25 cellular contexts compared by ENCODE assay signal in the genomic region with DNA sequence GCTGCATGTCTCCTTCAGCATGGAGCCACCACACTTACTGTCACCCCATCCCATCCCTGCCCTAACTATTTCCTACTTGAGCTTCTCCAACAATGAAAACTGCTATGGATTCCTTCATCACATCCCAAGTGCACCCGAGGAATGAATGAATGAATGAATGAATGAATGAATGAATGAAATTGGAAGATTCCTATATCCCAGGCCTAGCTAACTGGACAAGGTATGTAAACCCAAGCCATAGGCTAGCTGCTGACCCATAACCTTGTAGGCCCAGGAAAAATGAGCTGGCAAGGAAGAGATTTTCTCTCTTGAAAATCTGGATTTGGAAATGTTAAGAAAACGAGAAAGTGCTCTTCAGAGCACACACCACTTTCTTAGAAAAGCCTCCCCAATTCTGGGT.
"Had no signal": no experiment of that assay in that cellular context is flagged by ENCODE, and none has a peak within 500 bp of the region (broad histone marks: within the 10 kb centered on the region; RNA-seq: fewer than 3 reads in every experiment).

No MANE protein-coding gene starts in this region.

- H3K4me3 ChIP-seq: coronary artery, esophagus muscularis mucosa, gastrocnemius medialis, heart right ventricle, left ventricle myocardium inferior, lower lobe of right lung, spleen, thoracic aorta had no signal

- H3K4me1 ChIP-seq: gastrocnemius medialis, heart right ventricle, left ventricle myocardium inferior, lower lobe of right lung, spleen had no signal

- H3K27me3 ChIP-seq: esophagus muscularis mucosa, gastrocnemius medialis had no signal

- ATAC-seq: gastrocnemius medialis, heart right ventricle, lower lobe of right lung, sciatic nerve had no signal

- H3K36me3 ChIP-seq: esophagus muscularis mucosa, gastrocnemius medialis, heart right ventricle, left ventricle myocardium inferior, lower lobe of right lung, neutrophil, spleen, thoracic aorta had no signal

- H3K4me3 Mint-ChIP-seq: memory B cell; naive B cell; nephron; stimulated activated memory B cell treated with anti-CD40 and anti-IgM and Interleukin-4, amounts not matched to agents 10 μg/mL and 1 μg/mL and 100 μg/mL, for 72 hours; stimulated activated naive CD8-positive, alpha-beta T cell treated with anti-CD3 and anti-CD28 coated beads, Interleukin-15, Interleukin-2, amounts not matched to agents 100 ng/mL and 50 ng/mL, for 24 hours had no signal

- H3K4me1 Mint-ChIP-seq: memory B cell; naive B cell; stimulated activated memory B cell treated with anti-CD40 and anti-IgM and Interleukin-4, amounts not matched to agents 10 μg/mL and 1 μg/mL and 100 μg/mL, for 72 hours had no signal

- FAIRE-seq: urothelium cell line had no signal

- DNase-seq: effector CD8-positive, alpha-beta T cell; gastrocnemius medialis; heart right ventricle; hypothalamus; islet precursor cell; left ventricle myocardium inferior; lower lobe of right lung; midbrain; naive B cell; stimulated activated CD4-positive, alpha-beta T cell treated with anti-CD3 and anti-CD28 coated beads, Interleukin-15, amount 100 ng/mL, for 24 hours; stimulated activated CD4-positive, alpha-beta T cell treated with anti-CD3 and anti-CD28 coated beads, Interleukin-1b, Interleukin-23, amount 100 ng/mL, for 48 hours; stimulated activated CD4-positive, alpha-beta T cell treated with anti-CD3 and anti-CD28 coated beads, Interleukin-4, amount 100 ng/mL, for 24 hours; trophoblast cell had no signal

- H3K9me3 ChIP-seq: esophagus muscularis mucosa, gastrocnemius medialis, heart right ventricle, left ventricle myocardium inferior, lower lobe of right lung, neutrophil, spleen, thoracic aorta had no signal

- H3K27ac ChIP-seq: coronary artery, epithelial cell of prostate, esophagus muscularis mucosa, gastrocnemius medialis, heart right ventricle, left ventricle myocardium inferior, lower lobe of right lung, neutrophil, spleen, thoracic aorta had no signal

- H3K9me3 Mint-ChIP-seq: memory B cell; naive B cell; nephron; stimulated activated memory B cell treated with anti-CD40 and anti-IgM and Interleukin-4, amounts not matched to agents 10 μg/mL and 1 μg/mL and 100 μg/mL, for 72 hours; stimulated activated naive CD8-positive, alpha-beta T cell treated with anti-CD3 and anti-CD28 coated beads, Interleukin-15, Interleukin-2, amounts not matched to agents 100 ng/mL and 50 ng/mL, for 24 hours had no signal

- H3K27ac Mint-ChIP-seq: memory B cell; stimulated activated memory B cell treated with anti-CD40 and anti-IgM and Interleukin-4, amounts not matched to agents 10 μg/mL and 1 μg/mL and 100 μg/mL, for 72 hours; stimulated activated naive CD8-positive, alpha-beta T cell treated with anti-CD3 and anti-CD28 coated beads, Interleukin-15, Interleukin-2, amounts not matched to agents 100 ng/mL and 50 ng/mL, for 24 hours had no signal

- H3K36me3 Mint-ChIP-seq: memory B cell; naive B cell; stimulated activated memory B cell treated with anti-CD40 and anti-IgM and Interleukin-4, amounts not matched to agents 10 μg/mL and 1 μg/mL and 100 μg/mL, for 72 hours had no signal
